In the genomic region with DNA sequence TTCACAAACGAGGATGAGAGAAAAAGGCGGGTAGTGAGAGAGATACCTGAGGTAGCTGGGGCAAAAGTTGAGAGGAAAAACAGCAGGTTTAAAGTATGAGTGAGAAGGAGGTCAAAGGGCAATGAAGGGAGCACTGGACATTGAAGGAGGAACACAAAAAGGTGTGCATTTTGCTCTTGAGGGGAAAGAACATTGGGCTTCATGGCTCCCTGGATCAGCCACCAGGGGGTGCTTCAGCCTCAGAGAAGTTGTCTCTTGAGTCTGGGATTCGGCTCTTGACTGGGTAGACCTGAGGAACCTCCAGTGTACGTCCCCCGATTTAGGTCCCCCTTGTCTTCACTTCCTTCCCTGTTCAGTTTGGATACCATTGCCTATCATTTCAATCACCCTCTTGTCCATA, we compare ENCODE assay signal across 8 cellular contexts.
A peak's percentile ranks its signal among the peaks of the same experiment; 100 is the strongest.
DNase-seq lines count a peak whose midpoint lies in the region; ATAC-seq and TF ChIP-seq lines count a peak whose summit lies in the region.
"Had no signal": no experiment of that assay in that cellular context is flagged by ENCODE, and none has a peak within 500 bp of the region (broad histone marks: within the 10 kb centered on the region; RNA-seq: fewer than 3 reads in every experiment).

No MANE protein-coding gene starts in this region.

- H3K27ac Mint-ChIP-seq in neural crest cell (ENCODE audit: unreplicated experiment), result no peak overlapping the region
- H3K27ac Mint-ChIP-seq: activated B cell treated with CpG ODN at 0.5 μM for 24 hours had no signal

- peaks cover 33% of the 10 kb centered on the region for H3K4me1 Mint-ChIP-seq in neural crest cell
- H3K4me1 Mint-ChIP-seq: activated B cell treated with CpG ODN at 0.5 μM for 24 hours had no signal

- ATAC-seq in GM21381 (IDR thresholded peaks at IDR 0.05; ENCODE audit: unreplicated experiment), result no peak

- H3K27me3 Mint-ChIP-seq in neural crest cell (ENCODE audit: low read depth), result no peaks in the 10 kb centered on the region

- H3K27ac ChIP-seq in esophagus squamous epithelium, result no peak overlapping the region

- TF ChIP-seq POLR2A in esophagus squamous epithelium (IDR thresholded peaks at IDR 0.05), result no peak

- no peaks in the 10 kb centered on the region for H3K9me3 Mint-ChIP-seq in neural crest cell
- H3K9me3 Mint-ChIP-seq: activated B cell treated with CpG ODN at 0.5 μM for 24 hours had no signal

- peak; percentile 21 for DNase-seq in MG63
- DNase-seq in activated CD4-positive, alpha-beta T cell treated with anti-CD3 and anti-CD28 coated beads for 48 hours, result peak; percentile 71
- no peak for DNase-seq in esophagus squamous epithelium (lab: John Stamatoyannopoulos, UW)
- peak; percentile 34 for DNase-seq in neural crest cell (ENCODE audit: low read depth, low spot score)
- DNase-seq in COLO829 (ENCODE audit: low spot score), result no peak
- DNase-seq: activated B cell treated with CpG ODN at 0.5 μM for 24 hours had no signal

- TF ChIP-seq CTCF in GM12872 (IDR thresholded peaks at IDR 0.05; ENCODE audit: insufficient read depth, low read depth, low read length), result peak; percentile 95
- TF ChIP-seq CTCF in esophagus squamous epithelium (IDR thresholded peaks at IDR 0.05), result peak; percentile 55 to 69 (median 58)
- TF ChIP-seq CTCF in neural crest cell (conservative IDR thresholded peaks at IDR 0.05), result peak; percentile 65

- 63 to 66% methylated on average over 5 of the region's 5 CpGs for WGBS in esophagus squamous epithelium, 2 donors

- H3K36me3 Mint-ChIP-seq in neural crest cell (ENCODE audit: low read depth), result no peaks in the 10 kb centered on the region

- H3K4me1 ChIP-seq in esophagus squamous epithelium, result peaks cover 0 to 33% (median 3%) of the 10 kb centered on the region in 3 donors

- intact Hi-C loops in esophagus squamous epithelium (cut with DNase I), result loop anchor here (10.0 kb wide), 1 partner anchor 71 kb away; no protein-coding TSS in a partner anchor

- H3K27me3 ChIP-seq in MG63, result no peaks in the 10 kb centered on the region
- peaks cover 0 to 3% (median 0%) of the 10 kb centered on the region in 4 donors for H3K27me3 ChIP-seq in esophagus squamous epithelium

- H3K4me3 ChIP-seq in MG63 (no peak overlapping the region), esophagus squamous epithelium (no peak overlapping the region)

- no peak overlapping the region for H3K4me3 Mint-ChIP-seq in neural crest cell
- H3K4me3 Mint-ChIP-seq: activated B cell treated with CpG ODN at 0.5 μM for 24 hours had no signal

- no peaks in the 10 kb centered on the region for H3K9me3 ChIP-seq in MG63
- H3K9me3 ChIP-seq in esophagus squamous epithelium, result no peaks in the 10 kb centered on the region

- H3K36me3 ChIP-seq in MG63 (no peaks in the 10 kb centered on the region), esophagus squamous epithelium (no peaks in the 10 kb centered on the region)

Comparison
In these comparisons a context has a peak if more than half of its experiments do, and no peak if none do; other contexts are left out.
1. DNase-seq: peak in MG63 (single experiment), activated CD4-positive, alpha-beta T cell treated with anti-CD3 and anti-CD28 coated beads for 48 hours (single experiment) and neural crest cell (single experiment); none in esophagus squamous epithelium (single experiment) and COLO829 (single experiment).
2. Peak in every context shown above with its lines, with median percentiles within 50 percentile points of each other: CTCF ChIP-seq.